15 cellular contexts compared by ENCODE assay signal in the genomic region with DNA sequence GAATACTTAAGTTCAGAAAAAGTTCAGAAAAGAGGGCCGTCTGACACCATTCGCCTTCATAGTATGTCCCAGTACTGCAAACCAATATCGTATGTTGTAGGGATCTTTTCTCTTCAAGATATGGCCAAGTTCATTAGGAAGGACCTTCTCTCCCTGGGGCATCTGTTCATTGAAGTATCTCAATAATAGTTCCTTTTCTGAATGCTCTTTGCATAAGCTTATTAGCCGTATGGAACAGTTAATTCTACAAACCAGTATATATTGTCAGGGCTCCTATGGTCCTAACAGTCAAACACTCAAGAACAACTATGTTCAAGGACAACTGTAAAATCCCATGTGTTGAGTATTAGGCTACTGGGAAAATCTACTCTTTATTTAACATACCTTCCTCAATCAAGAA.
A peak's percentile ranks its signal among the peaks of the same experiment; 100 is the strongest.
DNase-seq lines count a peak whose midpoint lies in the region; ATAC-seq, FAIRE-seq and TF ChIP-seq lines count a peak whose summit lies in the region.
"Had no signal": no experiment of that assay in that cellular context is flagged by ENCODE, and none has a peak within 500 bp of the region (broad histone marks: within the 10 kb centered on the region; RNA-seq: fewer than 3 reads in every experiment).

No MANE protein-coding gene starts in this region.

- intact Hi-C loops in heart left ventricle (cut with DNase I): loop anchor here in 2 of 10 donors (10.0 kb wide), 1 partner anchor 243 kb away; no protein-coding TSS in a partner anchor
- intact Hi-C loops in cardiac septum (cut with DNase I): no loop called here

- H3K27ac ChIP-seq in heart left ventricle (peak overlapping the region in 9 of 12 donors; percentile 16 to 69 (median 55)), foreskin keratinocyte (peak overlapping the region; percentile 49), suprapubic skin (peak overlapping the region; percentile 35)

- H3K9me3 ChIP-seq in heart left ventricle (no peaks in the 10 kb centered on the region), suprapubic skin (no peaks in the 10 kb centered on the region)

- DNase-seq in heart left ventricle (no peak), cardiac septum (ENCODE audit: low spot score) (no peak), NCI-H82 treated with DMSO at 0.1 percent for 48 hours (lab: John Stamatoyannopoulos, UW; ENCODE audit: unreplicated experiment) (peak; percentile 18), foreskin keratinocyte (no peak), suprapubic skin (ENCODE audit: low spot score in 2 of 2) (no peak), HTR-8/SVneo (ENCODE audit: insufficient read length, low spot score) (no peak), DMS114 treated with DMSO at 0.1 percent for 48 hours (lab: John Stamatoyannopoulos, UW; ENCODE audit: unreplicated experiment) (no peak)
- DNase-seq: AML-193; DMS79 treated with DMSO at 0.1 percent for 48 hours; MV-4-11; NCI-H1417 treated with DMSO at 0.1 percent for 48 hours; NCI-H2029 treated with DMSO at 0.1 percent for 48 hours; NK-92 treated with Interleukin-12 subunit alpha and Interleukin-12 subunit beta, amount 100 ng/mL, for 24 hours had no signal

- TF ChIP-seq CTCF in heart left ventricle (IDR thresholded peaks at IDR 0.05): no peak
- TF ChIP-seq CTCF in foreskin keratinocyte (conservative IDR thresholded peaks at IDR 0.05): no peak
- TF ChIP-seq CTCF in suprapubic skin (IDR thresholded peaks at IDR 0.05): no peak

- TF ChIP-seq EP300 in suprapubic skin (IDR thresholded peaks at IDR 0.05): no peak

- no peak overlapping the region for H3K4me3 ChIP-seq in heart left ventricle
- H3K4me3 ChIP-seq in suprapubic skin: no peak overlapping the region

- H3K36me3 ChIP-seq in heart left ventricle (peaks cover 0 to 66% (median 12%) of the 10 kb centered on the region in 9 donors), suprapubic skin (peaks cover 4% of the 10 kb centered on the region)

- ATAC-seq in heart left ventricle (no peak), foreskin keratinocyte (no peak), HG03097 (IDR thresholded peaks at IDR 0.05; ENCODE audit: low FRiP score, unreplicated experiment) (no peak)

- peaks cover 5 to 86% (median 66%) of the 10 kb centered on the region in 12 donors for H3K4me1 ChIP-seq in heart left ventricle
- peaks cover 23% of the 10 kb centered on the region for H3K4me1 ChIP-seq in foreskin keratinocyte
- H3K4me1 ChIP-seq in suprapubic skin: peaks cover 52% of the 10 kb centered on the region

- WGBS in heart left ventricle, 4 donors: 71 to 81% (median 76%) methylated on average over 4 of the region's 4 CpGs
- WGBS in suprapubic skin: 92% methylated on average over 4 of the region's 4 CpGs

- TF ChIP-seq POLR2A in heart left ventricle (IDR thresholded peaks at IDR 0.05): no peak
- no peak for TF ChIP-seq POLR2A in suprapubic skin (IDR thresholded peaks at IDR 0.05)

- H3K27me3 ChIP-seq in heart left ventricle (no peaks in the 10 kb centered on the region), foreskin keratinocyte (no peaks in the 10 kb centered on the region), suprapubic skin (no peaks in the 10 kb centered on the region)

- no peak for FAIRE-seq in HTR-8/SVneo (lab: Jason Lieb, UNC)
- FAIRE-seq: A204.1 had no signal
